ENCODE assay signal across 1 cellular context in the genomic region with DNA sequence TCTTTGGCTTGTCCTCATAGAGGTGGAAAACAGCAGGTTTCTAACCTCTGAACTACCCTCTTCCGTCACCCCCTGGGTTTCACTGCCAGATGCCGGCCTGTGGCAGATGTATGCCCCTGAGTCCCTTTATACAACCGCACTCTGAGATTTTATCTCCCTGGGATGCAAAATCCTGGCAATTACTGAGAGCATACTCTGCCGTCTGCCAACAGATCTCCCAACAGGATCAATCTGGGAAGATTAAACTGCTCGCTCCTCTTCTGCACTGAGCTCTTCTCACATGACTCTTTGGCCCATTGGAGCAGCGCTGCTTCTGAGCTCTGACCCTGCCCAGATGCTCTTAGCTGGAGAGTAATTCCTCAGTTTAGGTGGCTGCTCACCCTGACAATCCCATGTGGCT.
TF ChIP-seq lines count a peak whose summit lies in the region.

No MANE protein-coding gene starts in this region.

TF ChIP-seq in GM23338, 12 proteins besides CTCF, POLR2A, EP300 and RAD21 (continued from another document):
- no peak for TF ChIP-seq EZH2 (IDR thresholded peaks at IDR 0.05; ENCODE audit: low read depth, unreplicated experiment)
- no peak for TF ChIP-seq STAT1 (IDR thresholded peaks at IDR 0.05; ENCODE audit: unreplicated experiment)
- TF ChIP-seq POLR2AphosphoS5 (IDR thresholded peaks at IDR 0.05; ENCODE audit: low read depth) = no peak
- no peak for TF ChIP-seq EZH2phosphoT487 (IDR thresholded peaks at IDR 0.05; ENCODE audit: unreplicated experiment)
- TF ChIP-seq, protein P1, sequence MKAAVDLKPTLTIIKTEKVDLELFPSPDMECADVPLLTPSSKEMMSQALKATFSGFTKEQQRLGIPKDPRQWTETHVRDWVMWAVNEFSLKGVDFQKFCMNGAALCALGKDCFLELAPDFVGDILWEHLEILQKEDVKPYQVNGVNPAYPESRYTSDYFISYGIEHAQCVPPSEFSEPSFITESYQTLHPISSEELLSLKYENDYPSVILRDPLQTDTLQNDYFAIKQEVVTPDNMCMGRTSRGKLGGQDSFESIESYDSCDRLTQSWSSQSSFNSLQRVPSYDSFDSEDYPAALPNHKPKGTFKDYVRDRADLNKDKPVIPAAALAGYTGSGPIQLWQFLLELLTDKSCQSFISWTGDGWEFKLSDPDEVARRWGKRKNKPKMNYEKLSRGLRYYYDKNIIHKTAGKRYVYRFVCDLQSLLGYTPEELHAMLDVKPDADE (IDR thresholded peaks at IDR 0.05) = no peak
